Comparison of ENCODE assay signal across 14 cellular contexts in genomic region chr22:23187871-23188700, GRCh38. TPM values are rescaled to one million over a fixed set of nuclear protein-coding genes. Genes with fewer than 3 reads are reported as not detected.
DNase-seq lines count a peak whose midpoint lies in the region; ATAC-seq, FAIRE-seq and TF ChIP-seq lines count a peak whose summit lies in the region.
"Had no signal": no experiment of that assay in that cellular context is flagged by ENCODE, and none has a peak within 500 bp of the region (broad histone marks: within the 10 kb centered on the region; RNA-seq: fewer than 3 reads in every experiment).

No MANE protein-coding gene starts in this region.

- DNase-seq in CD4-positive, CD25-positive, alpha-beta regulatory T cell: no peak
- DNase-seq in dermis blood vessel endothelial cell (peak; percentile 66), neural crest cell (ENCODE audit: low read depth, low spot score) (no peak), NCI-H1092 (lab: John Stamatoyannopoulos, UW) (no peak), SK-N-SH (no peak), RCC 7860 (ENCODE audit: low spot score) (no peak)
- DNase-seq: activated effector memory CD4-positive, alpha-beta T cell treated with Interleukin-2 at 50 U/mL for 16 hours; NCI-H2171 treated with DMSO at 0.1 percent for 48 hours; stomach had no signal

- no peak for ATAC-seq in CD4-positive, CD25-positive, alpha-beta regulatory T cell (ENCODE audit: low read depth in 2 of 2)
- no peak for ATAC-seq in HG03045 (IDR thresholded peaks at IDR 0.05; ENCODE audit: unreplicated experiment)

- no peak for TF ChIP-seq RAD21 in SK-N-SH (IDR thresholded peaks at IDR 0.05; ENCODE audit: low read length)

- H3K9ac ChIP-seq in HUES64 (ENCODE audit: low read depth, low read length) (no peak overlapping the region), SK-N-SH (no peak overlapping the region)

- H4K20me1 ChIP-seq in SK-N-SH (ENCODE audit: insufficient read depth): peaks cover 72% of the 10 kb centered on the region

- H3K27ac ChIP-seq in CD4-positive, CD25-positive, alpha-beta regulatory T cell (ENCODE audit: insufficient read depth, low read length, poor library complexity, severe bottlenecking): no peak overlapping the region
- 0 out of 2 replicates have a peak overlapping the region, but pooled peaks have one; percentile 3 for H3K27ac ChIP-seq in HUES64 (ENCODE audit: low read depth, low read length)
- no peak overlapping the region for H3K27ac ChIP-seq in SK-N-SH (ENCODE audit: low read depth in 2 of 2, low read length in 1 of 2)
- H3K27ac ChIP-seq: esophagus muscularis mucosa had no signal

- H3K9me3 ChIP-seq in CD4-positive, CD25-positive, alpha-beta regulatory T cell (ENCODE audit: control insufficient read depth in 2 of 2, low read length in 2 of 2): no peaks in the 10 kb centered on the region
- no peaks in the 10 kb centered on the region for H3K9me3 ChIP-seq in HUES64 (ENCODE audit: insufficient read depth, low read depth, low read length)
- no peaks in the 10 kb centered on the region for H3K9me3 ChIP-seq in SK-N-SH
- H3K9me3 ChIP-seq: esophagus muscularis mucosa, stomach had no signal

- H3K27ac Mint-ChIP-seq in CD4-positive, CD25-positive, alpha-beta regulatory T cell: peak overlapping the region in 2 of 3 donors; percentile 10 to 39
- H3K27ac Mint-ChIP-seq in neural crest cell (ENCODE audit: unreplicated experiment): peak overlapping the region; percentile 36

- no peak overlapping the region for H2AFZ ChIP-seq in SK-N-SH (ENCODE audit: low read depth)

- WGBS in HUES64: 91% methylated on average over 7 of the region's 7 CpGs
- WGBS in SK-N-SH (ENCODE audit: low lambda C conversion rate): 93% methylated on average over 6 of the region's 7 CpGs

- H3K4me1 ChIP-seq in CD4-positive, CD25-positive, alpha-beta regulatory T cell (ENCODE audit: control insufficient read depth, insufficient read depth, low read length, poor library complexity, severe bottlenecking): peaks cover 21% of the 10 kb centered on the region
- peaks cover 41% of the 10 kb centered on the region for H3K4me1 ChIP-seq in HUES64 (ENCODE audit: insufficient read depth, low read length)
- peaks cover 5 to 29% of the 10 kb centered on the region in 2 experiments; a peak in 1 of 4 replicates for H3K4me1 ChIP-seq in SK-N-SH (ENCODE audit: control insufficient read depth in 1 of 2, insufficient read depth in 2 of 2, low read depth in 1 of 2, low read length in 1 of 2)

- no peak for TF ChIP-seq CTCF in neural crest cell (conservative IDR thresholded peaks at IDR 0.05)
- TF ChIP-seq CTCF in SK-N-SH (IDR thresholded peaks at IDR 0.05): no peak

- no peaks in the 10 kb centered on the region for H3K27me3 ChIP-seq in CD4-positive, CD25-positive, alpha-beta regulatory T cell (ENCODE audit: control insufficient read depth, insufficient read depth, low read length)
- H3K27me3 ChIP-seq in HUES64 (ENCODE audit: insufficient read depth, low read length): no peaks in the 10 kb centered on the region
- H3K27me3 ChIP-seq in SK-N-SH (ENCODE audit: insufficient read depth): no peaks in the 10 kb centered on the region
- H3K27me3 ChIP-seq: esophagus muscularis mucosa, stomach had no signal

- POLR2A ChIA-PET in SK-N-SH (lab: Yijun Ruan, JAX): no interaction called here

- TF ChIP-seq EP300 in SK-N-SH (IDR thresholded peaks at IDR 0.05; ENCODE audit: borderline replicate concordance in 1 of 2, low read depth in 1 of 2, low read length in 1 of 2): no peak

- H3K27me3 Mint-ChIP-seq in CD4-positive, CD25-positive, alpha-beta regulatory T cell: no peaks in the 10 kb centered on the region
- no peaks in the 10 kb centered on the region for H3K27me3 Mint-ChIP-seq in neural crest cell (ENCODE audit: low read depth)

- peaks cover 16 to 77% (median 52%) of the 10 kb centered on the region in 4 donors for H3K4me1 Mint-ChIP-seq in CD4-positive, CD25-positive, alpha-beta regulatory T cell
- H3K4me1 Mint-ChIP-seq in neural crest cell: peaks cover 47% of the 10 kb centered on the region

- H3K79me2 ChIP-seq in SK-N-SH (ENCODE audit: insufficient read depth): peaks cover 96% of the 10 kb centered on the region

- peak overlapping the region in 1 of 4 donors; percentile 54 for H3K4me3 Mint-ChIP-seq in CD4-positive, CD25-positive, alpha-beta regulatory T cell
- no peak overlapping the region for H3K4me3 Mint-ChIP-seq in neural crest cell

- FAIRE-seq in RCC 7860 (lab: Jason Lieb, UNC): no peak

- H3K36me3 Mint-ChIP-seq in CD4-positive, CD25-positive, alpha-beta regulatory T cell: peaks cover 32% of the 10 kb centered on the region
- H3K36me3 Mint-ChIP-seq in neural crest cell (ENCODE audit: low read depth): peaks cover 3% of the 10 kb centered on the region

- H3K4me2 ChIP-seq in SK-N-SH: no peak overlapping the region

- H3K4me3 ChIP-seq in CD4-positive, CD25-positive, alpha-beta regulatory T cell (ENCODE audit: low read depth, low read length): no peak overlapping the region
- no peak overlapping the region for H3K4me3 ChIP-seq in HUES64 (ENCODE audit: low read length)
- no peak overlapping the region for H3K4me3 ChIP-seq in SK-N-SH (ENCODE audit: low read depth in 2 of 2, low read length in 1 of 2)
- H3K4me3 ChIP-seq: esophagus muscularis mucosa, stomach had no signal

- no peaks in the 10 kb centered on the region for H3F3A ChIP-seq in SK-N-SH (replicated peaks; ENCODE audit: insufficient read depth)

- CTCF ChIA-PET in SK-N-SH (lab: Yijun Ruan, JAX): interaction anchor here (1.1 to 5.9 kb wide), 4 partner anchors 16 to 228 kb away, joined by 3 to 27 read pairs (median 3); no protein-coding TSS in a partner anchor

- no peaks in the 10 kb centered on the region for H3K9me2 ChIP-seq in SK-N-SH

- no peaks in the 10 kb centered on the region for H3K9me3 Mint-ChIP-seq in CD4-positive, CD25-positive, alpha-beta regulatory T cell
- H3K9me3 Mint-ChIP-seq in neural crest cell: no peaks in the 10 kb centered on the region

- H3K36me3 ChIP-seq in CD4-positive, CD25-positive, alpha-beta regulatory T cell (ENCODE audit: control insufficient read depth, insufficient read depth, low read length): peaks cover 6% of the 10 kb centered on the region
- H3K36me3 ChIP-seq in HUES64 (ENCODE audit: insufficient read depth, low read length) (peaks cover 8% of the 10 kb centered on the region), SK-N-SH (replicated peaks in 1 of 2; ENCODE audit: control insufficient read depth in 1 of 2, insufficient read depth in 2 of 2, low read length in 1 of 2) (peaks cover 2 to 4% of the 10 kb centered on the region in 2 experiments)

TF ChIP-seq in SK-N-SH, 30 proteins besides CTCF, POLR2A, EP300 and RAD21 (continues in another document):
- TF ChIP-seq USF1 (IDR thresholded peaks at IDR 0.05; ENCODE audit: borderline replicate concordance, low read depth) (no peak), NRF1 (IDR thresholded peaks at IDR 0.05; ENCODE audit: low read depth, low read length) (no peak), CHD2 (IDR thresholded peaks at IDR 0.05; ENCODE audit: low read length, partially characterized antibody) (no peak)

RNA-seq across cellular contexts. Expression of gene BCR, which starts 7.8 kb away (rescaled TPM):
- 66.3 TPM for total RNA-seq in CD4-positive, CD25-positive, alpha-beta regulatory T cell
- 1 to 10 TPM; 2.6 to 7.1 (median 2.8) TPM for polyA plus RNA-seq in CD4-positive, CD25-positive, alpha-beta regulatory T cell
- polyA plus RNA-seq in HUES64 (2013, experiment 1 of 2): 44.2 TPM
- polyA plus RNA-seq in HUES64 (2013, experiment 2 of 2): 49.3 TPM
- 186 and 288 TPM in 2 replicates for total RNA-seq in dermis blood vessel endothelial cell
- total RNA-seq in neural crest cell: 49.5 and 54.2 TPM in 2 replicates
- 27.0 and 50.9 TPM in 2 replicates for polyA plus RNA-seq in SK-N-SH (2012; rRNA removed)
- polyA plus RNA-seq in SK-N-SH (2012; cell fraction: cytosol; rRNA removed): 20.3 and 29.6 TPM in 2 replicates
- 51.6 and 84.8 TPM in 2 replicates for polyA plus RNA-seq in SK-N-SH (2012; cell fraction: nucleus; rRNA removed)

RNA-seq across cellular contexts. Expression of gene RAB36, which starts 42.8 kb away (rescaled TPM):
- 0.17 TPM for total RNA-seq in CD4-positive, CD25-positive, alpha-beta regulatory T cell
- under 1 TPM in 3 of 4 donors, not detected in 1; 0.42 to 0.61 (median 0.56) TPM for polyA plus RNA-seq in CD4-positive, CD25-positive, alpha-beta regulatory T cell
- polyA plus RNA-seq in HUES64 (2013, experiment 1 of 2): 1.5 TPM
- 2.3 TPM for polyA plus RNA-seq in HUES64 (2013, experiment 2 of 2)
- total RNA-seq in dermis blood vessel endothelial cell (0.34 and 0.70 TPM in 2 replicates), neural crest cell (13.5 and 14.4 TPM in 2 replicates)
- 6.6 and 6.8 TPM in 2 replicates for polyA plus RNA-seq in SK-N-SH (2012; rRNA removed)
- polyA plus RNA-seq in SK-N-SH (2012; cell fraction: cytosol; rRNA removed): 3.5 and 5.0 TPM in 2 replicates
- 10.6 TPM in 2 replicates for polyA plus RNA-seq in SK-N-SH (2012; cell fraction: nucleus; rRNA removed)

RNA-seq across cellular contexts. Expression of gene RSPH14, which starts 46.3 kb away (rescaled TPM):
- total RNA-seq in CD4-positive, CD25-positive, alpha-beta regulatory T cell: not detected
- polyA plus RNA-seq in CD4-positive, CD25-positive, alpha-beta regulatory T cell: under 1 TPM in 2 of 4 donors, not detected in 2; 0.15 to 0.29 TPM
- polyA plus RNA-seq in HUES64 (2013, experiment 1 of 2): 0.50 TPM
- polyA plus RNA-seq in HUES64 (2013, experiment 2 of 2): 0.25 TPM
- total RNA-seq in dermis blood vessel endothelial cell (0.17 and 0.23 TPM in 2 replicates), neural crest cell (0.86 and 2.9 TPM in 2 replicates)
- polyA plus RNA-seq in SK-N-SH (2012; rRNA removed): 1.7 and 1.8 TPM in 2 replicates
- 1.4 and 1.5 TPM in 2 replicates for polyA plus RNA-seq in SK-N-SH (2012; cell fraction: cytosol; rRNA removed)
- 2.0 and 2.4 TPM in 2 replicates for polyA plus RNA-seq in SK-N-SH (2012; cell fraction: nucleus; rRNA removed)
- total RNA-seq: cardiac septum, LHCN-M2, stomach had no signal
